15 cellular contexts compared by ENCODE assay signal in the genomic region with DNA sequence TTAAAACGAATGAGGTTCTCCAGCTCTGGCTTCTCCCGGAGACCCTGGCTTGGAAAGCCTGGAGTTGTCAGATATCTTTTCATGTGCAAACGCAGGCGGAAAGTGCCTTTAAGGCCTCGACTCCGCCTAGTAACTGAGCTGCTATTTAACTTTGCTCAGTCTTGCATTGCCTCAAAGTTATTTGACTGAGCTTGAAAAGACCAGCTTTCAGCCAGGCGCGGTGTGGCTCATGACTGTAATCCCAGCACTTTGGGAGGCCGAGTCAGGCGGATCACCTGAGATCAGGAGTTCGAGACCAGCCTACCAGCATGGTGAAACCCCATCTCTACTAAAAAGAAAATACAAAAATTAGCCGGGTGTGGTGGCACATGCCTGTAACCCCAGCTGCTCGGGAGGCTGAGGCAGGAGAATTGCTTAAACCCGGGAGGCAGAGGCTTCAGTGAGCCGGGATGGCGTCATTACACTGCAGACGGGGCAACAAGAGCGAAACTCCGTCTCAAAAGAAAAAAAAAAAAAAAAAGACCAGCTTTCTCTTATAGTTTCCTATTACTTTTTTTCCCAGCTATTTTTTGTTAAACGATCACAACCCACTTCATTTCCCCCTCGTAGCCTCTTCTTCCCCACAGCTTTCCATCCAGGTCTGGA. TPM values are rescaled to one million over a fixed set of nuclear protein-coding genes. Genes with fewer than 3 reads are reported as not detected.
DNase-seq lines count a peak whose midpoint lies in the region; ATAC-seq, FAIRE-seq and TF ChIP-seq lines count a peak whose summit lies in the region.
"Had no signal": no experiment of that assay in that cellular context is flagged by ENCODE, and none has a peak within 500 bp of the region (broad histone marks: within the 10 kb centered on the region; RNA-seq: fewer than 3 reads in every experiment).

No MANE protein-coding gene starts in this region.

- H3K27ac ChIP-seq in HepG2 (ENCODE audit: extremely low read length, insufficient read depth, low read length) (peak overlapping the region; percentile 2), right lobe of liver (no peak overlapping the region), left ventricle myocardium inferior (replicated peaks) (peak overlapping the region; percentile 80), muscle layer of duodenum (ENCODE audit: low read length) (peak overlapping the region; percentile 81)

- no peak for TF ChIP-seq RAD21 in HepG2 (CRISPR knock-in tag; IDR thresholded peaks at IDR 0.05)

- TF ChIP-seq CTCF in HepG2 (CRISPR knock-in tag; IDR thresholded peaks at IDR 0.05) (no peak), right lobe of liver (IDR thresholded peaks at IDR 0.05) (no peak), left ventricle myocardium inferior (IDR thresholded peaks at IDR 0.05; ENCODE audit: borderline replicate concordance) (no peak)

- CTCF ChIA-PET in HepG2 (lab: Yijun Ruan, JAX; ENCODE audit: low intra/inter-chr PET ratio, low total read pairs) = no interaction called here

- peak overlapping the region; percentile 43 for H3K9ac ChIP-seq in HepG2 (ENCODE audit: insufficient read depth, low read depth, low read length)

- H2AFZ ChIP-seq in HepG2 (ENCODE audit: low read length) = peak overlapping the region; percentile 82

- H3K27me3 ChIP-seq in HepG2 (ENCODE audit: control insufficient read depth in 1 of 2, insufficient read depth in 2 of 2, low read length in 2 of 2) (no peaks in the 10 kb centered on the region), right lobe of liver (no peaks in the 10 kb centered on the region), left ventricle myocardium inferior (ENCODE audit: low read depth) (no peaks in the 10 kb centered on the region), muscle layer of duodenum (ENCODE audit: low read depth, low read length) (no peaks in the 10 kb centered on the region)

- in situ Hi-C loops in HepG2 (cut with HindIII; ENCODE audit: extremely low pct_ligation_motif_present, low pct_unique_long_range_greater_than_20kb) = no loop called here

- BruUV-seq in HepG2 (replicated peaks; lab: Mats Ljungman, UMichigan) = no TSS peak

- TF ChIP-seq EP300 in HepG2 (IDR thresholded peaks at IDR 0.05; ENCODE audit: low read depth in 2 of 2, low read length in 2 of 2) = no peak
- no peak for TF ChIP-seq EP300 in HepG2 (CRISPR knock-in tag; IDR thresholded peaks at IDR 0.05; ENCODE audit: borderline replicate concordance)

- H3K9me3 ChIP-seq in HepG2 (ENCODE audit: low read length) (no peaks in the 10 kb centered on the region), right lobe of liver (no peaks in the 10 kb centered on the region), left ventricle myocardium inferior (replicated peaks) (no peaks in the 10 kb centered on the region), muscle layer of duodenum (ENCODE audit: control insufficient read depth in 1 of 2, low read length in 2 of 2) (no peaks in the 10 kb centered on the region)

- intact Hi-C loops in HepG2 (cut with micrococcal nuclease; ENCODE audit: unreplicated experiment) (loop anchor here (1.0 kb wide), 1 partner anchor 8 kb away; no protein-coding TSS in a partner anchor), right lobe of liver (cut with DNase I) (no loop called here), left ventricle myocardium inferior (cut with micrococcal nuclease) (no loop called here)

- peak; percentile 80 for DNase-seq in HepG2 (ENCODE audit: low spot score)
- no peak for DNase-seq in right lobe of liver
- no peak for DNase-seq in left ventricle myocardium inferior
- DNase-seq in GM12892 (ENCODE audit: insufficient read length) = no peak
- DNase-seq in DMS114 treated with DMSO at 0.1 percent for 48 hours (lab: John Stamatoyannopoulos, UW; ENCODE audit: unreplicated experiment) = no peak
- DNase-seq in NK-92 treated with Interleukin-12 subunit alpha and Interleukin-12 subunit beta, amount 100 ng/mL, for 24 hours (lab: John Stamatoyannopoulos, UW) = no peak
- DNase-seq: activated CD8-positive, alpha-beta T cell treated with anti-CD3 and anti-CD28 coated beads for 36 hours; activated naive CD4-positive, alpha-beta T cell; central memory CD4-positive, alpha-beta T cell; NCI-H748 treated with DMSO at 0.1 percent for 48 hours; nucleus accumbens; stimulated activated CD4-positive, alpha-beta T cell treated with anti-CD3 and anti-CD28 coated beads, Interleukin-12 subunit alpha, Interleukin-12 subunit beta, amount 100 ng/mL, for 4 hours; T-helper 9 cell had no signal

- FAIRE-seq in HepG2 (lab: Jason Lieb, UNC) (peak; percentile 98), GM12892 (lab: Jason Lieb, UNC) (no peak)

- H3K36me3 ChIP-seq in HepG2 (replicated peaks in 1 of 2; ENCODE audit: control insufficient read depth in 1 of 2, insufficient read depth in 2 of 2, low read length in 2 of 2) (no peaks in the 10 kb centered on the region), right lobe of liver (no peaks in the 10 kb centered on the region), left ventricle myocardium inferior (no peaks in the 10 kb centered on the region), muscle layer of duodenum (ENCODE audit: control insufficient read depth in 1 of 2, insufficient read depth in 2 of 2, low read length in 2 of 2) (no peaks in the 10 kb centered on the region)

- peak overlapping the region; percentile 34 to 61 (median 50) for H3K4me3 ChIP-seq in HepG2 (replicated peaks in 1 of 3; ENCODE audit: insufficient read depth in 1 of 3, low read depth in 2 of 3, low read length in 3 of 3)
- H3K4me3 ChIP-seq in right lobe of liver = no peak overlapping the region
- peak overlapping the region; percentile 61 for H3K4me3 ChIP-seq in left ventricle myocardium inferior
- H3K4me3 ChIP-seq in muscle layer of duodenum (ENCODE audit: low read depth in 1 of 2, low read length in 2 of 2) = peak overlapping the region; percentile 21 to 38

- POLR2A ChIA-PET in HepG2 (lab: Yijun Ruan, JAX) = interaction anchor here (1.3 to 4.1 kb wide), 7 partner anchors 8 to 224 kb away, joined by 4 to 18 read pairs (median 6); a partner anchor contains a TSS

- peak overlapping the region; percentile 82 for H3K4me2 ChIP-seq in HepG2 (ENCODE audit: low read depth, low read length)

- H3K79me2 ChIP-seq in HepG2 (ENCODE audit: insufficient read depth, low read length) = no peaks in the 10 kb centered on the region

- TF ChIP-seq POLR2A in HepG2 (IDR thresholded peaks at IDR 0.05; ENCODE audit: insufficient read depth in 1 of 2, low read depth in 2 of 2, low read length in 2 of 2) = no peak
- TF ChIP-seq POLR2A in right lobe of liver (IDR thresholded peaks at IDR 0.05) = no peak
- no peak for TF ChIP-seq POLR2A in GM12892 (IDR thresholded peaks at IDR 0.05; ENCODE audit: low read depth, low read length)

- 23% methylated on average over 21 of the region's 21 CpGs for WGBS in HepG2 (ENCODE audit: low lambda C conversion rate)
- 70% methylated on average over 19 of the region's 21 CpGs for WGBS in right lobe of liver (ENCODE audit: insufficient coverage, low coverage, low lambda C conversion rate, missing lambda C conversion rate)

- ATAC-seq in HepG2 (peak; percentile 67), right lobe of liver (no peak), GM18502 (IDR thresholded peaks at IDR 0.05; ENCODE audit: poor library complexity, unreplicated experiment) (no peak)
- ATAC-seq: activated CD8-positive, alpha-beta T cell treated with anti-CD3 and anti-CD28 coated beads for 36 hours had no signal

- no peaks in the 10 kb centered on the region for H4K20me1 ChIP-seq in HepG2 (ENCODE audit: insufficient read depth, low read length)

- H3K4me1 ChIP-seq in HepG2 (ENCODE audit: insufficient read depth, low read length) (peaks cover 50% of the 10 kb centered on the region), right lobe of liver (peaks cover 0 to 4% (median 0%) of the 10 kb centered on the region in 4 donors), left ventricle myocardium inferior (peaks cover 41% of the 10 kb centered on the region), muscle layer of duodenum (ENCODE audit: control insufficient read depth in 1 of 2, insufficient read depth in 2 of 2, low read length in 2 of 2) (no peaks in the 10 kb centered on the region)

TF ChIP-seq in HepG2, 621 proteins besides CTCF, POLR2A, EP300 and RAD21 (continues in another document):
- TF ChIP-seq, protein P1, sequence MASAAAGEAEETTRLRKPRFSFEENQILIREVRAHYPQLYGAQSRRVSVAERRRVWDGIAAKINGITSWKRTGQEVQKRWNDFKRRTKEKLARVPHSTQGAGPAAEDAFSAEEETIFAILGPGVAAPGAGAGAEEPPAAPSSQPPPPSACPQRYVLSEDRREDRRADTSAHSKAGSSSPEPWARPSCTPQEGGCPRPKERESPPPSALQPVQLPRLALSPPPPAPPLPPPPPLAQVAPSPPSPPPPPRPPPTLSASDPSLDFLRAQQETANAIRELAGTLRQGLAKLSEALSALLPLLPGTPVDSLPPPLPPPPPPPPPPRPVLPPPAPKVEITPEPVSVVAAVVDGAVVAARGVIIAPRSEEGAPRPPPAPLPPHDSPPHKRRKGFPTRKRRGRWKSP (CRISPR knock-in tag; IDR thresholded peaks at IDR 0.05) = peak; percentile 64; the same call in 1 of the 2 replicates
- TF ChIP-seq EZH2 (conservative IDR thresholded peaks at IDR 0.05; ENCODE audit: low read depth, low read length) = no peak

RNA-seq across cellular contexts. Expression of a gene that starts 1.9 kb away (rescaled TPM):
- 25.1 and 31.9 TPM in 2 replicates for total RNA-seq in HepG2 (2016; rRNA removed; fragmentation: Illumina TruSeq; extraction: Trizol)
- total RNA-seq in HepG2 (2016; cell fraction: cytosol; rRNA removed; fragmentation: Illumina TruSeq; extraction: Trizol; ENCODE audit: low read depth) = 3.4 and 3.6 TPM in 2 replicates
- total RNA-seq in HepG2 (2016; cell fraction: insoluble cytoplasmic fraction; rRNA removed; fragmentation: Illumina TruSeq; extraction: Trizol) = 27.9 and 31.1 TPM in 2 replicates
- total RNA-seq in HepG2 (2016; cell fraction: membrane; rRNA removed; fragmentation: Illumina TruSeq; extraction: Trizol) = 14.4 and 15.6 TPM in 2 replicates
- total RNA-seq in HepG2 (2016; cell fraction: nucleus; rRNA removed; fragmentation: Illumina TruSeq; extraction: Trizol) = 41.4 and 42.7 TPM in 2 replicates
- 9.7 and 11.8 TPM in 2 replicates for polyA plus RNA-seq in HepG2 (2011; rRNA removed)
- polyA plus RNA-seq in HepG2 (2011; cell fraction: cytosol; rRNA removed) = 7.1 and 9.4 TPM in 2 replicates
- polyA plus RNA-seq in HepG2 (2011; cell fraction: nucleus; rRNA removed) = 4.6 and 5.1 TPM in 2 replicates
- 13.4 and 15.6 TPM in 2 replicates for polyA plus RNA-seq in HepG2 (2012)
- 1.1 and 1.4 TPM in 2 replicates for polyA plus RNA-seq in HepG2 (2016; cell fraction: cytosol; fragmentation: Illumina TruSeq; extraction: Trizol; ENCODE audit: low read depth)
- 14.2 and 17.2 TPM in 2 replicates for polyA plus RNA-seq in HepG2 (2016; cell fraction: insoluble cytoplasmic fraction; fragmentation: Illumina TruSeq; extraction: Trizol; ENCODE audit: low read depth)
- polyA plus RNA-seq in HepG2 (2016; cell fraction: membrane; fragmentation: Illumina TruSeq; extraction: Trizol; ENCODE audit: low read depth) = 5.6 and 6.3 TPM in 2 replicates
- 22.6 and 25.7 TPM in 2 replicates for polyA plus RNA-seq in HepG2 (2016; cell fraction: nucleus; fragmentation: Illumina TruSeq; extraction: Trizol; ENCODE audit: insufficient read depth, low read depth)
- polyA minus RNA-seq in HepG2 (2011; rRNA and poly(A)+ RNA removed; ENCODE audit: low replicate concordance) = 10.4 and 10.7 TPM in 2 replicates
- polyA minus RNA-seq in HepG2 (2011; cell fraction: cytosol; rRNA and poly(A)+ RNA removed) = 12.4 and 12.9 TPM in 2 replicates
- polyA minus RNA-seq in HepG2 (2011; cell fraction: nucleus; rRNA and poly(A)+ RNA removed) = 21.4 and 26.1 TPM in 2 replicates
- 10 to 100 TPM in 2 of 6 experiments, 1 to 10 TPM in 4; 6.6 to 10.5 (median 9.3) TPM for total RNA-seq in right lobe of liver
- 49.0 TPM for total RNA-seq in left ventricle myocardium inferior
- polyA plus RNA-seq in GM12892 (2012; ENCODE audit: missing spikeins) = 8.2 TPM

Comparison
In these comparisons a context has a peak if more than half of its experiments do, and no peak if none do; other contexts are left out.
1. H3K27ac ChIP-seq: peak in HepG2 (single experiment), left ventricle myocardium inferior (single experiment) and muscle layer of duodenum (single experiment); none in right lobe of liver (0 of 3).
2. H3K4me3 ChIP-seq: peak in HepG2 (3 of 3), left ventricle myocardium inferior (single experiment) and muscle layer of duodenum (2 of 2); none in right lobe of liver (0 of 3).